Comparison of ENCODE assay signal across 4 cellular contexts in genomic region chr16:74410981-74411380, GRCh38. TPM values are rescaled to one million over a fixed set of nuclear protein-coding genes. Genes with fewer than 3 reads are reported as not detected.
"Had no signal": no experiment of that assay in that cellular context is flagged by ENCODE, and none has a peak within 500 bp of the region (broad histone marks: within the 10 kb centered on the region; RNA-seq: fewer than 3 reads in every experiment).

No MANE protein-coding gene starts in this region.

RNA-seq across cellular contexts. Expression of gene CLEC18B, which starts 10.3 kb away (rescaled TPM):
- total RNA-seq: LHCN-M2, RPMI7951, SJCRH30 had no signal

RNA-seq across cellular contexts. Expression of gene NPIPB15, which starts 34.9 kb away (rescaled TPM):
- total RNA-seq: Right ventricle myocardium inferior, RPMI7951 had no signal
